Comparison of ENCODE assay signal across 29 cellular contexts in the genomic region with DNA sequence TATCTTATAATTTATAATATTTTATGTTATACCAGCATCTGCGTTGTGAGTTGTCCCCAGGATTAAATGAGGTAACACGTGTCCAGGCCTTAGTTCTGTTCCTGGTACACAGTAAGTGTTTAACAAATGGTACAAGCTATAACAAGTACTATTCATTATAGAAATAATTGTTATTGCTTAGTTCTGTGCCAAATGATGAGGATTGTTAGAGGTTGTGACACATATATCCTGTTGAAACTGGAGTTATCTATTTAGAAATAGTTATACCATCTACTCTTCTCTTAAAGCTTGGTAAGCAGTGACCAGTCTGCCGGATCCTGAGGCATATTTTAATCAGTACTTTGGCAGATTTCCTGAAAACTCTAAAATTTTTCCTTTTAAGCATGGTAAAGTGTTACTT.
A peak's percentile ranks its signal among the peaks of the same experiment; 100 is the strongest.
DNase-seq lines count a peak whose midpoint lies in the region; ATAC-seq, FAIRE-seq and TF ChIP-seq lines count a peak whose summit lies in the region.
"Had no signal": no experiment of that assay in that cellular context is flagged by ENCODE, and none has a peak within 500 bp of the region (broad histone marks: within the 10 kb centered on the region; RNA-seq: fewer than 3 reads in every experiment).

No MANE protein-coding gene starts in this region.

- in situ Hi-C loops in mammary epithelial cell (cut with MboI; ENCODE audit: low sequenced_read_pairs in 2 of 2): no loop called here

- no peak overlapping the region for H3K4me3 ChIP-seq in mammary epithelial cell (replicated peaks in 1 of 3; ENCODE audit: insufficient read depth in 1 of 3, low read depth in 2 of 3, low read length in 3 of 3)
- no peak overlapping the region for H3K4me3 ChIP-seq in breast epithelium
- H3K4me3 ChIP-seq in epithelial cell of esophagus (ENCODE audit: low read length): no peak overlapping the region
- H3K4me3 ChIP-seq in keratinocyte (ENCODE audit: control insufficient read depth in 2 of 3, extremely low read depth in 1 of 3, insufficient read depth in 2 of 3, low read depth in 1 of 3, low read length in 3 of 3): no peak overlapping the region
- H3K4me3 ChIP-seq: A549, BLaER1, GM12878 had no signal

- intact Hi-C loops in mammary epithelial cell (cut with micrococcal nuclease): no loop called here
- intact Hi-C loops in breast epithelium (cut with DNase I; ENCODE audit: low total_unique reads): no loop called here

- H3K27me3 Mint-ChIP-seq in mesothelial cell of epicardium (ENCODE audit: low read depth): no peaks in the 10 kb centered on the region
- H3K27me3 Mint-ChIP-seq: B cell; CD4-positive, alpha-beta memory T cell; CD4-positive, CD25-positive, alpha-beta regulatory T cell; CD8-positive, alpha-beta memory T cell had no signal

- H3K9me3 ChIP-seq in mammary epithelial cell (replicated peaks; ENCODE audit: insufficient read depth, low read length) (no peaks in the 10 kb centered on the region), breast epithelium (no peaks in the 10 kb centered on the region), keratinocyte (ENCODE audit: control insufficient read depth, low read depth, low read length) (no peaks in the 10 kb centered on the region)
- H3K9me3 ChIP-seq: A549, BLaER1 had no signal

- no peaks in the 10 kb centered on the region for H3K79me2 ChIP-seq in mammary epithelial cell (ENCODE audit: insufficient read depth, low read length)
- H3K79me2 ChIP-seq in keratinocyte (ENCODE audit: control insufficient read depth, insufficient read depth, low read length): no peaks in the 10 kb centered on the region

- no peak for TF ChIP-seq POLR2A in breast epithelium (IDR thresholded peaks at IDR 0.05)

- H3K27me3 ChIP-seq in mammary epithelial cell (ENCODE audit: insufficient read depth, low read length): no peaks in the 10 kb centered on the region
- H3K27me3 ChIP-seq in breast epithelium: no peaks in the 10 kb centered on the region
- H3K27me3 ChIP-seq in keratinocyte (ENCODE audit: control insufficient read depth, extremely low read depth, insufficient read depth, low read length): no peaks in the 10 kb centered on the region
- H3K27me3 ChIP-seq: BLaER1 had no signal

- FAIRE-seq in keratinocyte (lab: Jason Lieb, UNC): no peak
- FAIRE-seq: A549, GM12878, GM12892, GM18507 had no signal

- ATAC-seq in esophagus mucosa: peak; percentile 55
- ATAC-seq in activated naive CD4-positive, alpha-beta T cell treated with anti-CD3 and anti-CD28 coated beads, Interleukin-2, amount 50 U/mL, for 72 hours: no peak
- ATAC-seq in HG03342 (IDR thresholded peaks at IDR 0.05; ENCODE audit: unreplicated experiment): no peak
- ATAC-seq: A549, GM12878 had no signal

- no peaks in the 10 kb centered on the region for H3K9me3 Mint-ChIP-seq in activated naive CD4-positive, alpha-beta T cell treated with anti-CD3 and anti-CD28 coated beads, Interleukin-2, amount 50 U/mL, for 72 hours
- H3K9me3 Mint-ChIP-seq in mesothelial cell of epicardium: peaks cover 6% of the 10 kb centered on the region

- no peaks in the 10 kb centered on the region for H3K4me1 Mint-ChIP-seq in mesothelial cell of epicardium
- H3K4me1 Mint-ChIP-seq: B cell; CD14-positive monocyte; CD4-positive, alpha-beta memory T cell; CD4-positive, CD25-positive, alpha-beta regulatory T cell; CD8-positive, alpha-beta memory T cell had no signal

- no peak overlapping the region for H3K9ac ChIP-seq in mammary epithelial cell (ENCODE audit: insufficient read depth, low read length)
- H3K9ac ChIP-seq in keratinocyte (ENCODE audit: control insufficient read depth, extremely low read depth, insufficient read depth, low read length): no peak overlapping the region
- H3K9ac ChIP-seq: BLaER1 had no signal

- BruUV-seq in mammary epithelial cell (replicated peaks; lab: Mats Ljungman, UMichigan): no TSS peak

- H4K20me1 ChIP-seq in mammary epithelial cell (ENCODE audit: insufficient read depth, low read length): no peaks in the 10 kb centered on the region
- H4K20me1 ChIP-seq in keratinocyte (ENCODE audit: control insufficient read depth, extremely low read depth, insufficient read depth, low read length): no peaks in the 10 kb centered on the region
- H4K20me1 ChIP-seq: BLaER1 had no signal

- dilution Hi-C loops in mammary epithelial cell (cut with HindIII; ENCODE audit: low sequenced_read_pairs): no loop called here
- dilution Hi-C loops in keratinocyte (cut with MboI; ENCODE audit: extremely low pct_ligation_motif_present, low sequenced_read_pairs): no loop called here

- WGBS in mammary epithelial cell (ENCODE audit: low coverage, missing lambda C conversion rate): 19% methylated on average over 3 of the region's 3 CpGs

- CTCF ChIA-PET in mammary epithelial cell (lab: Charles Lee; ENCODE audit: low non-redundant PET): no interaction called here

- H3K4me2 ChIP-seq in mammary epithelial cell (ENCODE audit: insufficient read depth, low read depth, low read length): no peak overlapping the region
- no peak overlapping the region for H3K4me2 ChIP-seq in keratinocyte (ENCODE audit: control insufficient read depth, extremely low read depth, insufficient read depth, low read depth, low read length)
- H3K4me2 ChIP-seq: A549, BLaER1 had no signal

- no peak overlapping the region for H3K4me3 Mint-ChIP-seq in mesothelial cell of epicardium
- H3K4me3 Mint-ChIP-seq: B cell; CD14-positive monocyte; CD4-positive, alpha-beta memory T cell; CD4-positive, CD25-positive, alpha-beta regulatory T cell; CD8-positive, alpha-beta memory T cell had no signal

- H3K27ac ChIP-seq in mammary epithelial cell (ENCODE audit: insufficient read depth, low read depth, low read length) (no peak overlapping the region), breast epithelium (no peak overlapping the region), keratinocyte (ENCODE audit: control insufficient read depth, insufficient read depth, low read length) (no peak overlapping the region)
- H3K27ac ChIP-seq: 22Rv1, A549, BLaER1 had no signal

- H3K4me1 ChIP-seq in mammary epithelial cell (ENCODE audit: insufficient read depth, low read length) (no peaks in the 10 kb centered on the region), breast epithelium (no peaks in the 10 kb centered on the region), keratinocyte (ENCODE audit: control insufficient read depth, extremely low read depth, insufficient read depth, low read length) (peaks cover 3% of the 10 kb centered on the region)
- H3K4me1 ChIP-seq: A549, BLaER1 had no signal

- no peak for TF ChIP-seq CTCF in mammary epithelial cell (conservative IDR thresholded peaks at IDR 0.05 in 1 of 2, IDR thresholded peaks at IDR 0.05 in 1 of 2; ENCODE audit: extremely low read depth in 1 of 2, insufficient read depth in 1 of 2, low read depth in 1 of 2, low read length in 2 of 2)
- TF ChIP-seq CTCF in breast epithelium (IDR thresholded peaks at IDR 0.05): no peak
- no peak for TF ChIP-seq CTCF in epithelial cell of esophagus (IDR thresholded peaks at IDR 0.05; ENCODE audit: insufficient read depth, low read depth, low read length, missing control alignments)
- TF ChIP-seq CTCF in keratinocyte (optimal IDR thresholded peaks at IDR 0.05 in 1 of 3, IDR thresholded peaks at IDR 0.05 in 1 of 3, conservative IDR thresholded peaks at IDR 0.05 in 1 of 3; ENCODE audit: extremely low read depth in 1 of 3, insufficient read depth in 2 of 3, low read length in 3 of 3): no peak
- no peak for TF ChIP-seq CTCF in mesothelial cell of epicardium (IDR thresholded peaks at IDR 0.05; ENCODE audit: unreplicated experiment)

- H3K36me3 Mint-ChIP-seq in activated naive CD4-positive, alpha-beta T cell treated with anti-CD3 and anti-CD28 coated beads, Interleukin-2, amount 50 U/mL, for 72 hours: no peaks in the 10 kb centered on the region
- no peaks in the 10 kb centered on the region for H3K36me3 Mint-ChIP-seq in mesothelial cell of epicardium
- H3K36me3 Mint-ChIP-seq: CD14-positive monocyte; CD4-positive, alpha-beta memory T cell; CD4-positive, CD25-positive, alpha-beta regulatory T cell; CD8-positive, alpha-beta memory T cell had no signal

- peak; percentile 4 for DNase-seq in mammary epithelial cell
- no peak for DNase-seq in breast epithelium (ENCODE audit: low spot score in 2 of 2)
- DNase-seq in epithelial cell of esophagus (ENCODE audit: low read depth): peak; percentile 57
- DNase-seq in keratinocyte (ENCODE audit: low read depth, low spot score): no peak
- DNase-seq in activated naive CD4-positive, alpha-beta T cell treated with anti-CD3 and anti-CD28 coated beads, Interleukin-2, amount 50 U/mL, for 72 hours (ENCODE audit: low spot score in 2 of 2): no peak
- no peak for DNase-seq in mesothelial cell of epicardium (ENCODE audit: low spot score in 2 of 2, unreplicated experiment in 2 of 2)
- DNase-seq: AML-193; C1 segment of cervical spinal cord; CD4-positive, alpha-beta memory T cell; CD4-positive, CD25-positive, alpha-beta regulatory T cell; CD8-positive, alpha-beta memory T cell; COR-L47; DMS 273 treated with DMSO at 0.1 percent for 48 hours; DMS153; DMS53; DMS79; DND-41; EL; GDM1 had no signal

- no peaks in the 10 kb centered on the region for H3K9me1 ChIP-seq in keratinocyte (ENCODE audit: control insufficient read depth, extremely low read depth, insufficient read depth, low read length)

- H3K36me3 ChIP-seq in mammary epithelial cell (ENCODE audit: insufficient read depth, low read length) (no peaks in the 10 kb centered on the region), breast epithelium (no peaks in the 10 kb centered on the region), keratinocyte (ENCODE audit: control insufficient read depth in 2 of 2, extremely low read depth in 1 of 2, insufficient read depth in 2 of 2, low read length in 2 of 2) (no peaks in the 10 kb centered on the region)
- H3K36me3 ChIP-seq: BLaER1 had no signal

- H3K27ac Mint-ChIP-seq in activated naive CD4-positive, alpha-beta T cell treated with anti-CD3 and anti-CD28 coated beads, Interleukin-2, amount 50 U/mL, for 72 hours: no peak overlapping the region
- no peak overlapping the region for H3K27ac Mint-ChIP-seq in mesothelial cell of epicardium
- H3K27ac Mint-ChIP-seq: B cell; CD14-positive monocyte; CD4-positive, alpha-beta memory T cell; CD4-positive, CD25-positive, alpha-beta regulatory T cell; CD8-positive, alpha-beta memory T cell had no signal

- H2AFZ ChIP-seq in mammary epithelial cell (ENCODE audit: low read depth, low read length) (no peak overlapping the region), keratinocyte (ENCODE audit: control insufficient read depth, low read length) (peak overlapping the region; percentile 38)

Comparison
In these comparisons a context has a peak if more than half of its experiments do, and no peak if none do; other contexts are left out.
1. DNase-seq: peak in mammary epithelial cell (single experiment) and epithelial cell of esophagus (single experiment); none in breast epithelium (0 of 2), keratinocyte (single experiment), activated naive CD4-positive, alpha-beta T cell treated with anti-CD3 and anti-CD28 coated beads, Interleukin-2, amount 50 U/mL, for 72 hours (0 of 2) and mesothelial cell of epicardium (0 of 2).